1 cellular context compared by ENCODE assay signal in genomic region chr20:49636447-49636846, GRCh38.
TF ChIP-seq lines count a peak whose summit lies in the region.

No MANE protein-coding gene starts in this region.

TF ChIP-seq in GM23338, 12 proteins besides CTCF, POLR2A, EP300 and RAD21 (continued from another document):
- TF ChIP-seq REST (IDR thresholded peaks at IDR 0.05; ENCODE audit: unreplicated experiment), result no peak
TF ChIP-seq in GM23338: peak in this region for 0.
